In the genomic region with DNA sequence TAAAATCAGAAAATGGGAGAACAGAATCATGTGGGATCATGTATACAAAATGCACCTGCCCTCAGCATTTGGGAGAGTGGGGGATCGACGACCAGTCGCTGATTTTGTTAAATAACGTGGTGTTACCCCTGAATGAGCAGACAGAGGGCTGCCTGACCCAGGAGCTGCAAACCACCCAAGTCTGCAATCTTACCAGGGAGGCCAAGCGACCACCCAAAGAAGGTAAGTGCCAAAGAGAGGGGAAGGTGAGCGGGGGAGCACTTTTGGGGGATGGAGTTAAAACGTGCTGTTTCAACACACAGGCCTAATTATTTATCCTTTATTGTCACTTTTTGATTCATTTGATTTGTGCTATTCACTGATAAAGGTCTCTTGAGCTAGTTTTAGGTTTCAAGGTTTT, we compare ENCODE assay signal across 24 cellular contexts. TPM values are rescaled to one million over a fixed set of nuclear protein-coding genes. Genes with fewer than 3 reads are reported as not detected.
DNase-seq lines count a peak whose midpoint lies in the region; ATAC-seq and TF ChIP-seq lines count a peak whose summit lies in the region.
"Had no signal": no experiment of that assay in that cellular context is flagged by ENCODE, and none has a peak within 500 bp of the region (broad histone marks: within the 10 kb centered on the region; RNA-seq: fewer than 3 reads in every experiment).

No MANE protein-coding gene starts in this region.

- H3F3A ChIP-seq in GM23338 (replicated peaks; ENCODE audit: low read depth), result 0 out of 2 replicates have a peak, but pooled peaks cover 4% of the 10 kb centered on the region

- H3K9me3 Mint-ChIP-seq in GM23338 (no peaks in the 10 kb centered on the region), glutamatergic neuron (ENCODE audit: unreplicated experiment) (peaks cover 8% of the 10 kb centered on the region), neural crest cell (no peaks in the 10 kb centered on the region)
- H3K9me3 Mint-ChIP-seq: activated naive CD8-positive, alpha-beta T cell treated with anti-CD3 and anti-CD28 coated beads, Interleukin-2, amount 10 ng/mL, durations not matched to agents 7 days and 5 days; activated T-helper 17 cell treated with anti-CD3 and anti-CD28 coated beads, Interleukin-2, amount 50 U/mL, for 72 hours; T-cell had no signal

- TF ChIP-seq CTCF in GM23338 (conservative IDR thresholded peaks at IDR 0.05; ENCODE audit: low read depth in 2 of 2), result peak in 1 of 2 experiments; percentile 20; a peak in 1 of 4 replicates
- TF ChIP-seq CTCF in glutamatergic neuron (IDR thresholded peaks at IDR 0.05; ENCODE audit: partially characterized antibody, unreplicated experiment), result no peak
- TF ChIP-seq CTCF in neural crest cell (conservative IDR thresholded peaks at IDR 0.05), result no peak
- no peak for TF ChIP-seq CTCF in WERI-Rb-1 (IDR thresholded peaks at IDR 0.05; ENCODE audit: low read depth, low read length)

- no peaks in the 10 kb centered on the region for H3K36me3 ChIP-seq in GM23338 (ENCODE audit: insufficient read depth)
- no peaks in the 10 kb centered on the region for H3K36me3 ChIP-seq in SK-N-MC (ENCODE audit: insufficient read depth, low read length)
- no peaks in the 10 kb centered on the region for H3K36me3 ChIP-seq in WERI-Rb-1
- H3K36me3 ChIP-seq: BLaER1 treated with 17β-estradiol and CSF1 and Interleukin-3, amounts not matched to agents 10 nM and 100 nM; gastroesophageal sphincter; Peyer's patch; right lobe of liver; upper lobe of right lung had no signal

- peaks cover 42% of the 10 kb centered on the region for H3K27me3 ChIP-seq in GM23338 (ENCODE audit: insufficient read depth)
- no peaks in the 10 kb centered on the region for H3K27me3 ChIP-seq in WERI-Rb-1 (ENCODE audit: insufficient read depth, low read depth, severe bottlenecking)
- H3K27me3 ChIP-seq: Peyer's patch had no signal

- H3K27ac Mint-ChIP-seq in GM23338, result no peak overlapping the region
- H3K27ac Mint-ChIP-seq in glutamatergic neuron (ENCODE audit: unreplicated experiment), result no peak overlapping the region
- H3K27ac Mint-ChIP-seq in neural crest cell (ENCODE audit: unreplicated experiment), result no peak overlapping the region
- H3K27ac Mint-ChIP-seq: activated naive CD8-positive, alpha-beta T cell treated with anti-CD3 and anti-CD28 coated beads, Interleukin-2, amount 10 ng/mL, durations not matched to agents 7 days and 5 days; activated T-helper 17 cell treated with anti-CD3 and anti-CD28 coated beads, Interleukin-2, amount 50 U/mL, for 72 hours; effector memory CD8-positive, alpha-beta T cell; natural killer cell; T-cell had no signal

- H4K20me1 ChIP-seq in GM23338 (replicated peaks; ENCODE audit: insufficient read depth), result no peaks in the 10 kb centered on the region
- H4K20me1 ChIP-seq: BLaER1 treated with 17β-estradiol and CSF1 and Interleukin-3, amounts not matched to agents 10 nM and 100 nM had no signal

- H3K9me2 ChIP-seq in GM23338 (ENCODE audit: insufficient read depth), result no peaks in the 10 kb centered on the region

- peak overlapping the region; percentile 90 for H3K4me2 ChIP-seq in GM23338

- H3K27me3 Mint-ChIP-seq in GM23338 (ENCODE audit: insufficient read depth, low read depth, poor library complexity) (peaks cover 25% of the 10 kb centered on the region), glutamatergic neuron (ENCODE audit: unreplicated experiment) (peaks cover 10% of the 10 kb centered on the region), neural crest cell (ENCODE audit: low read depth) (peaks cover 63% of the 10 kb centered on the region)

- H3K4me3 ChIP-seq in GM23338, result peak overlapping the region; percentile 74
- H3K4me3 ChIP-seq in SK-N-MC, result peak overlapping the region; percentile 78
- no peak overlapping the region for H3K4me3 ChIP-seq in WERI-Rb-1 (ENCODE audit: low read depth, low read length)

- no peaks in the 10 kb centered on the region; the same call in 1 of the 2 replicates for H3K79me2 ChIP-seq in GM23338 (replicated peaks; ENCODE audit: insufficient read depth)

- H3K4me1 ChIP-seq in GM23338 (ENCODE audit: insufficient read depth), result peaks cover 22% of the 10 kb centered on the region

- DNase-seq in GM23338 (ENCODE audit: low spot score), result peak; percentile 16
- DNase-seq in SK-N-MC (ENCODE audit: low read depth, low spot score), result no peak
- DNase-seq in glutamatergic neuron, result no peak
- no peak for DNase-seq in neural crest cell (ENCODE audit: low read depth, low spot score)
- DNase-seq in NCI-H146 (lab: John Stamatoyannopoulos, UW), result no peak
- DNase-seq in WERI-Rb-1, result no peak
- no peak for DNase-seq in NCI-H2029 treated with DMSO at 0.1 percent for 48 hours (lab: John Stamatoyannopoulos, UW)
- DNase-seq: ACHN; activated CD4-positive, alpha-beta T cell treated with anti-CD3 and anti-CD28 coated beads, Interleukin-2, amount 50 U/mL, for 1 hour; activated CD8-positive, alpha-beta memory T cell treated with anti-CD3 and anti-CD28 coated beads, Interleukin-2, amount 50 U/mL, for 4 hours; activated naive CD8-positive, alpha-beta T cell treated with anti-CD3 and anti-CD28 coated beads, Interleukin-2, amount 10 ng/mL, durations not matched to agents 7 days and 5 days; effector memory CD8-positive, alpha-beta T cell; MV-4-11; natural killer cell; NCI-H446; Peyer's patch; right lobe of liver; T-cell; upper lobe of right lung had no signal

- H3K9me3 ChIP-seq in SK-N-MC (ENCODE audit: low read depth, low read length) (no peaks in the 10 kb centered on the region), WERI-Rb-1 (ENCODE audit: severe bottlenecking) (no peaks in the 10 kb centered on the region)
- H3K9me3 ChIP-seq: BLaER1 treated with 17β-estradiol and CSF1 and Interleukin-3, amounts not matched to agents 10 nM and 100 nM; gastroesophageal sphincter; Peyer's patch; right lobe of liver; upper lobe of right lung had no signal

- ATAC-seq in GM23338, result no peak
- ATAC-seq in activated CD4-positive, CD25-positive, alpha-beta regulatory T cell treated with anti-CD3 and anti-CD28 coated beads, Interleukin-2, amount 50 U/mL, for 24 hours, result no peak
- ATAC-seq: activated T-helper 17 cell treated with anti-CD3 and anti-CD28 coated beads, Interleukin-2, amount 50 U/mL, for 72 hours; effector memory CD8-positive, alpha-beta T cell; gastroesophageal sphincter; natural killer cell; T-cell; upper lobe of right lung had no signal

- H3K9ac ChIP-seq in SK-N-MC (ENCODE audit: insufficient read length), result no peak overlapping the region
- H3K9ac ChIP-seq: BLaER1 treated with 17β-estradiol and CSF1 and Interleukin-3, amounts not matched to agents 10 nM and 100 nM had no signal

- no peaks in the 10 kb centered on the region for H3K36me3 Mint-ChIP-seq in GM23338 (ENCODE audit: low read depth)
- H3K36me3 Mint-ChIP-seq in glutamatergic neuron (ENCODE audit: unreplicated experiment), result no peaks in the 10 kb centered on the region
- H3K36me3 Mint-ChIP-seq in neural crest cell (ENCODE audit: low read depth), result no peaks in the 10 kb centered on the region
- H3K36me3 Mint-ChIP-seq: activated naive CD8-positive, alpha-beta T cell treated with anti-CD3 and anti-CD28 coated beads, Interleukin-2, amount 10 ng/mL, durations not matched to agents 7 days and 5 days; natural killer cell; T-cell had no signal

- peak overlapping the region; percentile 80 for H3K4me3 Mint-ChIP-seq in GM23338
- H3K4me3 Mint-ChIP-seq in glutamatergic neuron (ENCODE audit: unreplicated experiment), result peak overlapping the region; percentile 40
- peak overlapping the region; percentile 66 for H3K4me3 Mint-ChIP-seq in neural crest cell
- H3K4me3 Mint-ChIP-seq: activated naive CD8-positive, alpha-beta T cell treated with anti-CD3 and anti-CD28 coated beads, Interleukin-2, amount 10 ng/mL, durations not matched to agents 7 days and 5 days; activated T-helper 17 cell treated with anti-CD3 and anti-CD28 coated beads, Interleukin-2, amount 50 U/mL, for 72 hours; effector memory CD8-positive, alpha-beta T cell; natural killer cell; T-cell had no signal

- peak overlapping the region; percentile 89 for H2AFZ ChIP-seq in GM23338

- H3K4me1 Mint-ChIP-seq in GM23338 (peaks cover 30% of the 10 kb centered on the region), glutamatergic neuron (ENCODE audit: low read depth, unreplicated experiment) (peaks cover 28% of the 10 kb centered on the region), neural crest cell (peaks cover 46% of the 10 kb centered on the region)

- no peak overlapping the region for H3K27ac ChIP-seq in GM23338 (ENCODE audit: low read depth)
- no peak overlapping the region for H3K27ac ChIP-seq in SK-N-MC
- H3K27ac ChIP-seq in WERI-Rb-1, result no peak overlapping the region
- H3K27ac ChIP-seq: BLaER1 treated with 17β-estradiol and CSF1 and Interleukin-3, amounts not matched to agents 10 nM and 100 nM; right lobe of liver; upper lobe of right lung had no signal

TF ChIP-seq in GM23338, 12 proteins besides CTCF, POLR2A, EP300 and RAD21 (continues in another document):
- TF ChIP-seq JUNB (IDR thresholded peaks at IDR 0.05; ENCODE audit: unreplicated experiment) (no peak), CREB1 (CRISPR knock-in tag; IDR thresholded peaks at IDR 0.05; ENCODE audit: low read depth) (no peak), ZNF114 (CRISPR knock-in tag; IDR thresholded peaks at IDR 0.05) (no peak), STAT1 (IDR thresholded peaks at IDR 0.05; ENCODE audit: unreplicated experiment) (no peak)
- TF ChIP-seq, protein P1, sequence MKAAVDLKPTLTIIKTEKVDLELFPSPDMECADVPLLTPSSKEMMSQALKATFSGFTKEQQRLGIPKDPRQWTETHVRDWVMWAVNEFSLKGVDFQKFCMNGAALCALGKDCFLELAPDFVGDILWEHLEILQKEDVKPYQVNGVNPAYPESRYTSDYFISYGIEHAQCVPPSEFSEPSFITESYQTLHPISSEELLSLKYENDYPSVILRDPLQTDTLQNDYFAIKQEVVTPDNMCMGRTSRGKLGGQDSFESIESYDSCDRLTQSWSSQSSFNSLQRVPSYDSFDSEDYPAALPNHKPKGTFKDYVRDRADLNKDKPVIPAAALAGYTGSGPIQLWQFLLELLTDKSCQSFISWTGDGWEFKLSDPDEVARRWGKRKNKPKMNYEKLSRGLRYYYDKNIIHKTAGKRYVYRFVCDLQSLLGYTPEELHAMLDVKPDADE (IDR thresholded peaks at IDR 0.05), result no peak

RNA-seq across cellular contexts. Expression of a gene that starts 4.1 kb away (rescaled TPM):
- 1.9 and 4.0 TPM in 2 replicates for total RNA-seq in GM23338 (2014; rRNA removed; shearing (Covaris generic))
- 0.63 and 0.92 TPM in 2 replicates for polyA plus RNA-seq in GM23338 (2016; fragmentation: Nextera tagmentation; extraction: Ambion mirVana)
- total RNA-seq in glutamatergic neuron (ENCODE audit: unreplicated experiment) (7.3 TPM), neural crest cell (5.0 and 5.1 TPM in 2 replicates)
- total RNA-seq: activated naive CD8-positive, alpha-beta T cell treated with anti-CD3 and anti-CD28 coated beads, Interleukin-2, amount 10 ng/mL, durations not matched to agents 7 days and 5 days; chondrocyte; natural killer cell; T-cell had no signal
